16 cellular contexts compared by ENCODE assay signal in genomic region chr3:28036599-28037575, GRCh38.
DNase-seq lines count a peak whose midpoint lies in the region; ATAC-seq and TF ChIP-seq lines count a peak whose summit lies in the region.
"Had no signal": no experiment of that assay in that cellular context is flagged by ENCODE, and none has a peak within 500 bp of the region (broad histone marks: within the 10 kb centered on the region; RNA-seq: fewer than 3 reads in every experiment).

No MANE protein-coding gene starts in this region.

- no peaks in the 10 kb centered on the region for H3K36me3 Mint-ChIP-seq in activated T-helper 1 cell treated with anti-CD3 and anti-CD28 coated beads, Interleukin-12 subunit alpha, Interleukin-12 subunit beta, Interleukin-2, Interleukin-4 antibody, amounts not matched to agents 30 ng/mL and 10 ng/mL and 1 ng/mL, durations not matched to agents 14 hours and 24 hours and 36 hours (ENCODE audit: low read depth)
- H3K36me3 Mint-ChIP-seq in Caco-2 (ENCODE audit: insufficient read depth, unreplicated experiment), result no peaks in the 10 kb centered on the region

- POLR2A ChIA-PET in Caco-2 (lab: Charles Lee), result no interaction called here

- H3K4me3 ChIP-seq in Caco-2 (ENCODE audit: low read depth, low read length), result no peak overlapping the region
- H3K4me3 ChIP-seq in ascending aorta, result no peak overlapping the region
- H3K4me3 ChIP-seq: GM23248, ovary, sigmoid colon, thyroid gland had no signal

- H3K4me1 Mint-ChIP-seq in activated T-helper 1 cell treated with anti-CD3 and anti-CD28 coated beads, Interleukin-12 subunit alpha, Interleukin-12 subunit beta, Interleukin-2, Interleukin-4 antibody, amounts not matched to agents 30 ng/mL and 10 ng/mL and 1 ng/mL, durations not matched to agents 14 hours and 24 hours and 36 hours (ENCODE audit: low read depth), result peaks cover 23% of the 10 kb centered on the region
- H3K4me1 Mint-ChIP-seq in Caco-2 (ENCODE audit: low read depth, unreplicated experiment), result peaks cover 6% of the 10 kb centered on the region
- H3K4me1 Mint-ChIP-seq: activated CD4-positive, alpha-beta T cell treated with anti-CD3 and anti-CD28 coated beads, Interleukin-2, amount 10 ng/mL, durations not matched to agents 7 days and 5 days had no signal

- no peak overlapping the region for H3K27ac ChIP-seq in ascending aorta
- H3K27ac ChIP-seq: GM23248, ovary, sigmoid colon, thyroid gland had no signal

- H3K4me3 Mint-ChIP-seq in activated T-helper 1 cell treated with anti-CD3 and anti-CD28 coated beads, Interleukin-12 subunit alpha, Interleukin-12 subunit beta, Interleukin-2, Interleukin-4 antibody, amounts not matched to agents 30 ng/mL and 10 ng/mL and 1 ng/mL, durations not matched to agents 14 hours and 24 hours and 36 hours, result no peak overlapping the region
- no peak overlapping the region for H3K4me3 Mint-ChIP-seq in Caco-2 (ENCODE audit: unreplicated experiment)
- H3K4me3 Mint-ChIP-seq: activated CD4-positive, alpha-beta T cell treated with anti-CD3 and anti-CD28 coated beads, Interleukin-2, amount 10 ng/mL, durations not matched to agents 7 days and 5 days; central memory CD8-positive, alpha-beta T cell had no signal

- no peak for DNase-seq in activated T-helper 1 cell treated with anti-CD3 and anti-CD28 coated beads, Interleukin-12 subunit alpha, Interleukin-12 subunit beta, Interleukin-2, Interleukin-4 antibody, amounts not matched to agents 30 ng/mL and 10 ng/mL and 1 ng/mL, durations not matched to agents 14 hours and 24 hours and 36 hours (ENCODE audit: low spot score)
- no peak for DNase-seq in AG20443 (ENCODE audit: low spot score)
- no peak for DNase-seq in OCI-M1 (lab: John Stamatoyannopoulos, UW)
- no peak for DNase-seq in Caco-2
- DNase-seq in ascending aorta (ENCODE audit: low spot score in 2 of 2), result no peak
- DNase-seq: activated CD4-positive, alpha-beta T cell treated with anti-CD3 and anti-CD28 coated beads, Interleukin-2, amount 10 ng/mL, durations not matched to agents 7 days and 5 days; activated T-cell treated with anti-CD3 and anti-CD28 coated beads, Interleukin-2, amount 50 U/mL, for 1 hour; GM23248; NCI-H446 treated with DMSO at 0.1 percent for 48 hours; ovary; sigmoid colon; thyroid gland had no signal

- H3K4me1 ChIP-seq in Caco-2 (no peaks in the 10 kb centered on the region), ascending aorta (no peaks in the 10 kb centered on the region)
- H3K4me1 ChIP-seq: sigmoid colon, thyroid gland had no signal

- ATAC-seq in GM18868 (IDR thresholded peaks at IDR 0.05; ENCODE audit: unreplicated experiment) (peak; percentile 73), GM21367 (IDR thresholded peaks at IDR 0.05; ENCODE audit: unreplicated experiment) (peak; percentile 48), HG02870 (IDR thresholded peaks at IDR 0.05; ENCODE audit: unreplicated experiment) (peak; percentile 64)

- CTCF ChIA-PET in Caco-2 (lab: Charles Lee), result no interaction called here

- H3K9me3 Mint-ChIP-seq in activated T-helper 1 cell treated with anti-CD3 and anti-CD28 coated beads, Interleukin-12 subunit alpha, Interleukin-12 subunit beta, Interleukin-2, Interleukin-4 antibody, amounts not matched to agents 30 ng/mL and 10 ng/mL and 1 ng/mL, durations not matched to agents 14 hours and 24 hours and 36 hours, result peaks cover 23% of the 10 kb centered on the region
- H3K9me3 Mint-ChIP-seq in Caco-2 (ENCODE audit: unreplicated experiment), result peaks cover 11% of the 10 kb centered on the region

- no peaks in the 10 kb centered on the region for H3K36me3 ChIP-seq in Caco-2 (ENCODE audit: control insufficient read depth, insufficient read depth, low read length)
- H3K36me3 ChIP-seq in ascending aorta, result no peaks in the 10 kb centered on the region
- H3K36me3 ChIP-seq: ovary, sigmoid colon, thyroid gland had no signal

- intact Hi-C loops in activated T-helper 1 cell treated with anti-CD3 and anti-CD28 coated beads, Interleukin-12 subunit alpha, Interleukin-12 subunit beta, Interleukin-2, Interleukin-4 antibody, amounts not matched to agents 30 ng/mL and 10 ng/mL and 1 ng/mL, durations not matched to agents 14 hours and 24 hours and 36 hours (cut with micrococcal nuclease), result loop anchor here (2.0 to 5.0 kb wide), 2 partner anchors 14 to 110 kb away; no protein-coding TSS in a partner anchor
- intact Hi-C loops in Caco-2 (cut with micrococcal nuclease; ENCODE audit: unreplicated experiment), result no loop called here
- intact Hi-C loops in ascending aorta (cut with DNase I), result no loop called here

- no TSS peak for BruUV-seq in Caco-2 (replicated peaks; lab: Mats Ljungman, UMichigan)

- H3K27me3 ChIP-seq in Caco-2 (replicated peaks; ENCODE audit: control insufficient read depth, insufficient read depth, low read length) (no peaks in the 10 kb centered on the region), ascending aorta (no peaks in the 10 kb centered on the region)
- H3K27me3 ChIP-seq: ovary, sigmoid colon, thyroid gland had no signal

- no peak for TF ChIP-seq CTCF in Caco-2 (IDR thresholded peaks at IDR 0.05; ENCODE audit: insufficient read depth in 1 of 2, low read depth in 1 of 2, low read length in 1 of 2, severe bottlenecking in 1 of 2, unreplicated experiment in 1 of 2)
- TF ChIP-seq CTCF in ascending aorta (IDR thresholded peaks at IDR 0.05), result no peak

- no peaks in the 10 kb centered on the region for H3K27me3 Mint-ChIP-seq in activated T-helper 1 cell treated with anti-CD3 and anti-CD28 coated beads, Interleukin-12 subunit alpha, Interleukin-12 subunit beta, Interleukin-2, Interleukin-4 antibody, amounts not matched to agents 30 ng/mL and 10 ng/mL and 1 ng/mL, durations not matched to agents 14 hours and 24 hours and 36 hours (ENCODE audit: insufficient read depth)
- no peaks in the 10 kb centered on the region for H3K27me3 Mint-ChIP-seq in Caco-2 (ENCODE audit: insufficient read depth, unreplicated experiment)
- H3K27me3 Mint-ChIP-seq: activated CD4-positive, alpha-beta T cell treated with anti-CD3 and anti-CD28 coated beads, Interleukin-2, amount 10 ng/mL, durations not matched to agents 7 days and 5 days had no signal

- H3K9me3 ChIP-seq in Caco-2 (no peaks in the 10 kb centered on the region), ascending aorta (peaks cover 0 to 6% of the 10 kb centered on the region in 2 donors)
- H3K9me3 ChIP-seq: thyroid gland had no signal

- H3K27ac Mint-ChIP-seq in activated T-helper 1 cell treated with anti-CD3 and anti-CD28 coated beads, Interleukin-12 subunit alpha, Interleukin-12 subunit beta, Interleukin-2, Interleukin-4 antibody, amounts not matched to agents 30 ng/mL and 10 ng/mL and 1 ng/mL, durations not matched to agents 14 hours and 24 hours and 36 hours, result peak overlapping the region; percentile 19
- H3K27ac Mint-ChIP-seq in Caco-2 (ENCODE audit: unreplicated experiment), result no peak overlapping the region
- H3K27ac Mint-ChIP-seq: activated CD4-positive, alpha-beta T cell treated with anti-CD3 and anti-CD28 coated beads, Interleukin-2, amount 10 ng/mL, durations not matched to agents 7 days and 5 days had no signal
